19 cellular contexts compared by ENCODE assay signal in the genomic region with DNA sequence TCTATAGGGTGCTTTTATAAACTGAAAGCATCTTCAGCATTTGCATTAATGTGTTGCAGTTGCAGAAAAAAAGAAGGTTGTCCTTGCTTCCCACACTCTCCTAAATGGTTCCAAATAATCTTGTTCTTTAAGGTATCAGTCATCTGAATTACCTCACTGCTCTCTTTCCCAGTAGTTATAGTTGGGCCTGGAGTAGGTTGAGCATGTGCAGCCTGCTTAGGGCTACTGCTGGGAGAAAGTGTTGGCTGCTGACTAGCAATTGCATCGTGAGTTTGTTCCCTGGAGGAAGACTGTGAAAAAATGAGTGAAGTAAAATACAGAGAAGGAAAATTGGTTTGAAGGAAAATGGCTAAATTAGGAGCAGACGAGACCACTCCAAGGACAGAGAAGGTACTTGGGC.
DNase-seq lines count a peak whose midpoint lies in the region; ATAC-seq and TF ChIP-seq lines count a peak whose summit lies in the region.
"Had no signal": no experiment of that assay in that cellular context is flagged by ENCODE, and none has a peak within 500 bp of the region (broad histone marks: within the 10 kb centered on the region; RNA-seq: fewer than 3 reads in every experiment).

No MANE protein-coding gene starts in this region.

- peaks cover 0 to 2% of the 10 kb centered on the region in 2 donors for H3K9me3 ChIP-seq in left lung

- H3K27me3 ChIP-seq in left lung: no peaks in the 10 kb centered on the region

- no peak overlapping the region for H3K4me3 ChIP-seq in left lung

- H3K4me1 ChIP-seq in left lung: no peaks in the 10 kb centered on the region

- peak; percentile 12 for DNase-seq in AG08395 (ENCODE audit: low spot score)
- DNase-seq in HCEC 1CT: peak; percentile 58
- peak; percentile 47 for DNase-seq in amniotic epithelial cell (ENCODE audit: low read depth)
- DNase-seq in iris pigment epithelial cell (ENCODE audit: low read depth): peak; percentile 61
- DNase-seq in left lung: no peak
- no peak for DNase-seq in activated naive CD4-positive, alpha-beta T cell (lab: John Stamatoyannopoulos, UW)
- DNase-seq in SHP77 treated with DMSO at 0.1 percent for 48 hours (lab: John Stamatoyannopoulos, UW): no peak
- DNase-seq: activated CD4-positive, alpha-beta T cell treated with anti-CD3 and anti-CD28 coated beads for 48 hours; activated naive CD8-positive, alpha-beta T cell treated with anti-CD3 and anti-CD28 coated beads, Interleukin-2, amount 50 U/mL, for 24 hours; activated T-cell treated with anti-CD3 and anti-CD28 coated beads, Interleukin-2, amount 50 U/mL, for 24 hours; AML-193; dermis blood vessel endothelial cell; DMS 273 treated with DMSO at 0.1 percent for 48 hours; immature natural killer cell; NCI-H1092 treated with DMSO at 0.1 percent for 48 hours; NCI-H345; stimulated activated CD4-positive, alpha-beta T cell treated with anti-CD3 and anti-CD28 coated beads, Interleukin-15, amount 100 ng/mL, for 24 hours had no signal

- H3K36me3 ChIP-seq in left lung: no peaks in the 10 kb centered on the region

- ATAC-seq in left lung: no peak
- no peak for ATAC-seq in GM18511 (IDR thresholded peaks at IDR 0.05; ENCODE audit: unreplicated experiment)
- ATAC-seq: activated naive CD8-positive, alpha-beta T cell treated with anti-CD3 and anti-CD28 coated beads, Interleukin-2, amount 50 U/mL, for 24 hours; Panc1 had no signal

- no peak overlapping the region for H3K27ac ChIP-seq in left lung

- TF ChIP-seq CTCF in left lung (IDR thresholded peaks at IDR 0.05): no peak

- intact Hi-C loops in left lung (cut with DNase I): no loop called here

Comparison
In these comparisons a context has a peak if more than half of its experiments do, and no peak if none do; other contexts are left out.
1. DNase-seq: peak in AG08395 (single experiment), HCEC 1CT (single experiment), amniotic epithelial cell (single experiment) and iris pigment epithelial cell (single experiment); none in left lung (0 of 2), activated naive CD4-positive, alpha-beta T cell (0 of 4) and SHP77 treated with DMSO at 0.1 percent for 48 hours (single experiment).